9 cellular contexts compared by ENCODE assay signal in genomic region chr4:176001171-176002006, GRCh38.
DNase-seq lines count a peak whose midpoint lies in the region; ATAC-seq and TF ChIP-seq lines count a peak whose summit lies in the region.
"Had no signal": no experiment of that assay in that cellular context is flagged by ENCODE, and none has a peak within 500 bp of the region (broad histone marks: within the 10 kb centered on the region; RNA-seq: fewer than 3 reads in every experiment).

No MANE protein-coding gene starts in this region.

- no peaks in the 10 kb centered on the region for H3K9me3 ChIP-seq in hepatocyte (ENCODE audit: low read depth)

- no peaks in the 10 kb centered on the region for H3K79me2 ChIP-seq in hepatocyte

- peaks cover 6% of the 10 kb centered on the region for H3K4me1 Mint-ChIP-seq in activated T-cell treated with anti-CD3 and anti-CD28 coated beads, Interleukin-2, amount 50 U/mL, for 72 hours (ENCODE audit: low read depth)
- peaks cover 2% of the 10 kb centered on the region for H3K4me1 Mint-ChIP-seq in activated T-cell treated with anti-CD3 and anti-CD28 coated beads, Interleukin-2, amount 50 U/mL, for 4 hours (ENCODE audit: low read depth)
- H3K4me1 Mint-ChIP-seq in activated naive CD8-positive, alpha-beta T cell treated with anti-CD3 and anti-CD28 coated beads, Interleukin-2, amount 50 U/mL, for 24 hours: peaks cover 9% of the 10 kb centered on the region
- H3K4me1 Mint-ChIP-seq in progenitor cell of endocrine pancreas (ENCODE audit: low read depth): peaks cover 4% of the 10 kb centered on the region

- no peak overlapping the region for H3K27ac ChIP-seq in hepatocyte

- no peaks in the 10 kb centered on the region for H3K36me3 ChIP-seq in hepatocyte (replicated peaks; ENCODE audit: insufficient read depth, low read depth)

- peak overlapping the region; percentile 76 for H2AFZ ChIP-seq in hepatocyte

- H3K4me3 ChIP-seq in hepatocyte: peak overlapping the region; percentile 75

- no peak overlapping the region for H3K27ac Mint-ChIP-seq in activated T-cell treated with anti-CD3 and anti-CD28 coated beads, Interleukin-2, amount 50 U/mL, for 72 hours
- no peak overlapping the region for H3K27ac Mint-ChIP-seq in activated naive CD8-positive, alpha-beta T cell treated with anti-CD3 and anti-CD28 coated beads, Interleukin-2, amount 50 U/mL, for 24 hours
- H3K27ac Mint-ChIP-seq in progenitor cell of endocrine pancreas: peak overlapping the region; percentile 95
- no peak overlapping the region for H3K27ac Mint-ChIP-seq in activated naive CD4-positive, alpha-beta T cell treated with anti-CD3 and anti-CD28 coated beads, Interleukin-2, amount 50 U/mL, for 72 hours
- H3K27ac Mint-ChIP-seq: activated naive CD4-positive, alpha-beta T cell treated with anti-CD3 and anti-CD28 coated beads, Interleukin-2, amount 50 U/mL, for 24 hours had no signal

- no peak for DNase-seq in activated T-cell treated with anti-CD3 and anti-CD28 coated beads, Interleukin-2, amount 50 U/mL, for 72 hours
- no peak for DNase-seq in activated T-cell treated with anti-CD3 and anti-CD28 coated beads, Interleukin-2, amount 50 U/mL, for 4 hours
- DNase-seq in activated naive CD8-positive, alpha-beta T cell treated with anti-CD3 and anti-CD28 coated beads, Interleukin-2, amount 50 U/mL, for 24 hours: no peak
- DNase-seq in hepatocyte (ENCODE audit: low spot score) (peak; percentile 45), progenitor cell of endocrine pancreas (ENCODE audit: low spot score, unreplicated experiment) (peak; percentile 48), OCI-M2 (lab: John Stamatoyannopoulos, UW; ENCODE audit: unreplicated experiment) (no peak)
- no peak for DNase-seq in activated naive CD4-positive, alpha-beta T cell treated with anti-CD3 and anti-CD28 coated beads, Interleukin-2, amount 50 U/mL, for 72 hours (ENCODE audit: low spot score in 2 of 2)

- no peaks in the 10 kb centered on the region for H3K9me2 ChIP-seq in hepatocyte (replicated peaks; ENCODE audit: insufficient read depth)

- H3K4me3 Mint-ChIP-seq in activated T-cell treated with anti-CD3 and anti-CD28 coated beads, Interleukin-2, amount 50 U/mL, for 72 hours: peak overlapping the region; percentile 36 to 43
- no peak overlapping the region for H3K4me3 Mint-ChIP-seq in activated T-cell treated with anti-CD3 and anti-CD28 coated beads, Interleukin-2, amount 50 U/mL, for 4 hours
- H3K4me3 Mint-ChIP-seq in activated naive CD8-positive, alpha-beta T cell treated with anti-CD3 and anti-CD28 coated beads, Interleukin-2, amount 50 U/mL, for 24 hours: peak overlapping the region; percentile 53
- H3K4me3 Mint-ChIP-seq in progenitor cell of endocrine pancreas (ENCODE audit: low read depth): peak overlapping the region; percentile 87
- H3K4me3 Mint-ChIP-seq: activated naive CD4-positive, alpha-beta T cell treated with anti-CD3 and anti-CD28 coated beads, Interleukin-2, amount 50 U/mL, for 24 hours had no signal

- no peaks in the 10 kb centered on the region for H3K36me3 Mint-ChIP-seq in activated T-cell treated with anti-CD3 and anti-CD28 coated beads, Interleukin-2, amount 50 U/mL, for 72 hours (ENCODE audit: insufficient read depth in 2 of 2)
- no peaks in the 10 kb centered on the region for H3K36me3 Mint-ChIP-seq in activated T-cell treated with anti-CD3 and anti-CD28 coated beads, Interleukin-2, amount 50 U/mL, for 4 hours (ENCODE audit: insufficient read depth)
- H3K36me3 Mint-ChIP-seq in activated naive CD8-positive, alpha-beta T cell treated with anti-CD3 and anti-CD28 coated beads, Interleukin-2, amount 50 U/mL, for 24 hours (ENCODE audit: low read depth): no peaks in the 10 kb centered on the region
- no peaks in the 10 kb centered on the region for H3K36me3 Mint-ChIP-seq in progenitor cell of endocrine pancreas (ENCODE audit: insufficient read depth)
- H3K36me3 Mint-ChIP-seq in activated naive CD4-positive, alpha-beta T cell treated with anti-CD3 and anti-CD28 coated beads, Interleukin-2, amount 50 U/mL, for 72 hours: no peaks in the 10 kb centered on the region
- H3K36me3 Mint-ChIP-seq: activated naive CD4-positive, alpha-beta T cell treated with anti-CD3 and anti-CD28 coated beads, Interleukin-2, amount 50 U/mL, for 24 hours had no signal

- H3K27me3 Mint-ChIP-seq in activated T-cell treated with anti-CD3 and anti-CD28 coated beads, Interleukin-2, amount 50 U/mL, for 72 hours (ENCODE audit: low read depth): peaks cover 58% of the 10 kb centered on the region
- peaks cover 38% of the 10 kb centered on the region for H3K27me3 Mint-ChIP-seq in activated T-cell treated with anti-CD3 and anti-CD28 coated beads, Interleukin-2, amount 50 U/mL, for 4 hours (ENCODE audit: low read depth)
- peaks cover 40% of the 10 kb centered on the region for H3K27me3 Mint-ChIP-seq in activated naive CD8-positive, alpha-beta T cell treated with anti-CD3 and anti-CD28 coated beads, Interleukin-2, amount 50 U/mL, for 24 hours
- peaks cover 16% of the 10 kb centered on the region for H3K27me3 Mint-ChIP-seq in progenitor cell of endocrine pancreas

- TF ChIP-seq CTCF in hepatocyte (IDR thresholded peaks at IDR 0.05; ENCODE audit: poor library complexity) (no peak), progenitor cell of endocrine pancreas (IDR thresholded peaks at IDR 0.05; ENCODE audit: unreplicated experiment) (peak; percentile 16)

- peak overlapping the region; percentile 97 for H3K4me2 ChIP-seq in hepatocyte

- 1% methylated on average over 39 of the region's 41 CpGs for WGBS in hepatocyte (ENCODE audit: low lambda C conversion rate, missing lambda C conversion rate)

- peaks cover 0 to 1% of the 10 kb centered on the region in 2 donors for H3K9me3 Mint-ChIP-seq in activated T-cell treated with anti-CD3 and anti-CD28 coated beads, Interleukin-2, amount 50 U/mL, for 72 hours
- no peaks in the 10 kb centered on the region for H3K9me3 Mint-ChIP-seq in activated T-cell treated with anti-CD3 and anti-CD28 coated beads, Interleukin-2, amount 50 U/mL, for 4 hours
- H3K9me3 Mint-ChIP-seq in activated naive CD8-positive, alpha-beta T cell treated with anti-CD3 and anti-CD28 coated beads, Interleukin-2, amount 50 U/mL, for 24 hours: no peaks in the 10 kb centered on the region
- H3K9me3 Mint-ChIP-seq in progenitor cell of endocrine pancreas (ENCODE audit: low read depth): no peaks in the 10 kb centered on the region
- no peaks in the 10 kb centered on the region for H3K9me3 Mint-ChIP-seq in activated naive CD4-positive, alpha-beta T cell treated with anti-CD3 and anti-CD28 coated beads, Interleukin-2, amount 50 U/mL, for 72 hours
- H3K9me3 Mint-ChIP-seq: activated naive CD4-positive, alpha-beta T cell treated with anti-CD3 and anti-CD28 coated beads, Interleukin-2, amount 50 U/mL, for 24 hours had no signal

- no peak for ATAC-seq in activated T-cell treated with anti-CD3 and anti-CD28 coated beads, Interleukin-2, amount 50 U/mL, for 72 hours (replicated peaks in 1 of 2)
- ATAC-seq in activated T-cell treated with anti-CD3 and anti-CD28 coated beads, Interleukin-2, amount 50 U/mL, for 4 hours: no peak
- ATAC-seq in activated naive CD8-positive, alpha-beta T cell treated with anti-CD3 and anti-CD28 coated beads, Interleukin-2, amount 50 U/mL, for 24 hours: peak; percentile 24
- no peak for ATAC-seq in GM21528 (IDR thresholded peaks at IDR 0.05; ENCODE audit: low FRiP score, unreplicated experiment)
- ATAC-seq in activated naive CD4-positive, alpha-beta T cell treated with anti-CD3 and anti-CD28 coated beads, Interleukin-2, amount 50 U/mL, for 72 hours: no peak

- peaks cover 33% of the 10 kb centered on the region for H3K27me3 ChIP-seq in hepatocyte

- H3K4me1 ChIP-seq in hepatocyte (ENCODE audit: insufficient read depth): peaks cover 5% of the 10 kb centered on the region

- H4K20me1 ChIP-seq in hepatocyte (ENCODE audit: insufficient read depth, poor library complexity, severe bottlenecking): no peaks in the 10 kb centered on the region

Comparison
In these comparisons a context has a peak if more than half of its experiments do, and no peak if none do; other contexts are left out.
1. DNase-seq: peak in hepatocyte (single experiment) and progenitor cell of endocrine pancreas (single experiment); none in activated T-cell treated with anti-CD3 and anti-CD28 coated beads, Interleukin-2, amount 50 U/mL, for 72 hours (0 of 2), activated T-cell treated with anti-CD3 and anti-CD28 coated beads, Interleukin-2, amount 50 U/mL, for 4 hours (single experiment), activated naive CD8-positive, alpha-beta T cell treated with anti-CD3 and anti-CD28 coated beads, Interleukin-2, amount 50 U/mL, for 24 hours (single experiment), OCI-M2 (single experiment) and activated naive CD4-positive, alpha-beta T cell treated with anti-CD3 and anti-CD28 coated beads, Interleukin-2, amount 50 U/mL, for 72 hours (0 of 2).